ENCODE assay signal across 23 cellular contexts in the genomic region with DNA sequence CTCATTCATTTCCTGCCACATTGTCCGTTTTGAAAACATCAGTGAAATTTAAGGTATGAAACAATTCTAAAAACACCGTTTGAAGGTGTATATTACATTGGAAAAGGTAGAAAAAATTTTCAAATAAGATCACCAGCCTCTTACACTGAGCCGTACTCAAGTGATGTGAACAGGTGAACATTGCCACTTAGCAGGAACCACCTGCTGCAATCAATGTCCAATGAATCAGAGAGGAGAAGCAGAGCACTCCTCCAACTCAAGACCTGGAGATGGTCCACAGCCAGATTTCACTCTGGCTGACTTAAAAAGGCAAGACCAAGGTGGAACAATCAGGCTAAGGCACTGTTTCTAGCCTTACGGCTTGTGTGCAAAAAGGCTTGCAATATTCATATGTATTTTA.
"Had no signal": no experiment of that assay in that cellular context is flagged by ENCODE, and none has a peak within 500 bp of the region (broad histone marks: within the 10 kb centered on the region; RNA-seq: fewer than 3 reads in every experiment).

No MANE protein-coding gene starts in this region.

- H3K27ac Mint-ChIP-seq: activated naive CD4-positive, alpha-beta T cell treated with anti-CD3 and anti-CD28 coated beads for 36 hours; activated naive CD8-positive, alpha-beta T cell treated with anti-CD3 and anti-CD28 coated beads, Interleukin-2, amount 10 ng/mL, durations not matched to agents 7 days and 5 days; natural killer cell treated with Interleukin-12 subunit alpha and Interleukin-12 subunit beta and Interleukin-15 and Interleukin-18, amount 100 ng/mL, for 72 hours; WTC11 had no signal

- H3K27me3 Mint-ChIP-seq: activated naive CD8-positive, alpha-beta T cell treated with anti-CD3 and anti-CD28 coated beads, Interleukin-2, amount 10 ng/mL, durations not matched to agents 7 days and 5 days; natural killer cell treated with Interleukin-12 subunit alpha and Interleukin-12 subunit beta and Interleukin-15 and Interleukin-18, amount 100 ng/mL, for 72 hours had no signal

- ATAC-seq: activated T-cell treated with anti-CD3 and anti-CD28 coated beads, Interleukin-2, amount 50 U/mL, for 4 hours; gastroesophageal sphincter; natural killer cell treated with Interleukin-12 subunit alpha and Interleukin-12 subunit beta and Interleukin-15 and Interleukin-18, amount 100 ng/mL, for 72 hours; pancreas; psoas muscle; stimulated activated naive CD8-positive, alpha-beta T cell treated with anti-CD3 and anti-CD28 coated beads, Interleukin-15, Interleukin-2, amounts not matched to agents 100 U/mL and 50 U/mL, for 24 hours; WTC11 had no signal

- H3K4me3 ChIP-seq: breast epithelium, gastroesophageal sphincter, pancreas, psoas muscle, right atrium auricular region had no signal

- H3K27ac ChIP-seq: breast epithelium, epithelial cell of prostate, gastroesophageal sphincter, neutrophil, pancreas, psoas muscle, right atrium auricular region had no signal

- H3K9me3 ChIP-seq: breast epithelium, gastroesophageal sphincter, neutrophil, pancreas, psoas muscle, right atrium auricular region had no signal

- H3K4me3 Mint-ChIP-seq: activated naive CD4-positive, alpha-beta T cell treated with anti-CD3 and anti-CD28 coated beads for 36 hours; activated naive CD8-positive, alpha-beta T cell treated with anti-CD3 and anti-CD28 coated beads, Interleukin-2, amount 10 ng/mL, durations not matched to agents 7 days and 5 days; activated T-cell treated with anti-CD3 and anti-CD28 coated beads, Interleukin-2, amount 50 U/mL, for 4 hours; natural killer cell treated with Interleukin-12 subunit alpha and Interleukin-12 subunit beta and Interleukin-15 and Interleukin-18, amount 100 ng/mL, for 72 hours; WTC11 had no signal

- H3K36me3 Mint-ChIP-seq: natural killer cell treated with Interleukin-12 subunit alpha and Interleukin-12 subunit beta and Interleukin-15 and Interleukin-18, amount 100 ng/mL, for 72 hours had no signal

- H3K36me3 ChIP-seq: breast epithelium, gastroesophageal sphincter, neutrophil, pancreas had no signal

- H3K27me3 ChIP-seq: breast epithelium, gastroesophageal sphincter, neutrophil, pancreas, right atrium auricular region had no signal

- H3K4me1 ChIP-seq: breast epithelium, gastroesophageal sphincter had no signal

- DNase-seq: activated CD4-positive, alpha-beta T cell treated with anti-CD3 and anti-CD28 coated beads, Interleukin-2, amount 50 U/mL, for 4 hours; activated CD8-positive, alpha-beta memory T cell treated with anti-CD3 and anti-CD28 coated beads, Interleukin-2, amount 50 U/mL, for 48 hours; activated naive CD4-positive, alpha-beta T cell treated with anti-CD3 and anti-CD28 coated beads for 36 hours; activated naive CD8-positive, alpha-beta T cell treated with anti-CD3 and anti-CD28 coated beads, Interleukin-2, amount 10 ng/mL, durations not matched to agents 7 days and 5 days; activated T-cell treated with anti-CD3 and anti-CD28 coated beads, Interleukin-2, amount 50 U/mL, for 4 hours; amniotic stem cell; cerebellar nuclear complex; cortex of kidney; head of caudate nucleus; hypothalamus; midbrain; pancreas; psoas muscle; stimulated activated CD4-positive, alpha-beta T cell treated with anti-CD3 and anti-CD28 coated beads, Interleukin-4, amount 100 ng/mL, for 24 hours; stimulated activated naive CD8-positive, alpha-beta T cell treated with anti-CD3 and anti-CD28 coated beads, Interleukin-15, Interleukin-2, amounts not matched to agents 100 U/mL and 50 U/mL, for 24 hours; T1000 had no signal

- H3K9me3 Mint-ChIP-seq: activated naive CD4-positive, alpha-beta T cell treated with anti-CD3 and anti-CD28 coated beads for 36 hours; activated naive CD8-positive, alpha-beta T cell treated with anti-CD3 and anti-CD28 coated beads, Interleukin-2, amount 10 ng/mL, durations not matched to agents 7 days and 5 days; activated T-cell treated with anti-CD3 and anti-CD28 coated beads, Interleukin-2, amount 50 U/mL, for 4 hours; natural killer cell treated with Interleukin-12 subunit alpha and Interleukin-12 subunit beta and Interleukin-15 and Interleukin-18, amount 100 ng/mL, for 72 hours; WTC11 had no signal
